In the genomic region with DNA sequence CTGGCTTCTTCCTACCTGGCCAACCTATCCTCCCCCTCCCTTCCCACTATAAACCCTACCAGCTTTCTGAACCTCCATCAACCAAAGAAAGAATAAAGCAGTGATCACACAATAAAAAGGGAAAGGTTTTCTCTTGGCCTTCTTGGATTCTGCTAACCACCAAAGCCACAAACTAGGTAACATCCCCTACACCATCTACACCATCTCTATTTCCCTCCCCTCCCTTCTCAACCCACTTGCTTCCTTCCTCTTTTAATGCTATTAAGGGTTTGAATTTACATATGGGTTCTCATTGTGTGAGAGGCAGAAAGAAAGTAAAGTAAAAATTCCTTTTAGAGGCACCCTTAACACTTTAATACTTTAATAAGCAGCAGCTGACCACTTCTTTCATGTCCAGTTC, we compare ENCODE assay signal across 8 cellular contexts. TPM values are rescaled to one million over a fixed set of nuclear protein-coding genes. Genes with fewer than 3 reads are reported as not detected.
DNase-seq lines count a peak whose midpoint lies in the region; ATAC-seq and TF ChIP-seq lines count a peak whose summit lies in the region.

No MANE protein-coding gene starts in this region.

- no peaks in the 10 kb centered on the region for H4K20me1 ChIP-seq in SK-N-SH (ENCODE audit: insufficient read depth)

- H2AFZ ChIP-seq in SK-N-SH (ENCODE audit: low read depth), result no peak overlapping the region

- H3K4me1 ChIP-seq in endodermal cell (ENCODE audit: control insufficient read depth, insufficient read depth, low read length) (no peaks in the 10 kb centered on the region), SK-N-SH (ENCODE audit: control insufficient read depth in 1 of 2, insufficient read depth in 2 of 2, low read depth in 1 of 2, low read length in 1 of 2) (peaks cover 0 to 6% of the 10 kb centered on the region in 2 experiments; a peak in 2 of 4 replicates)

- peak overlapping the region; percentile 55 for H3K4me3 Mint-ChIP-seq in activated naive CD8-positive, alpha-beta T cell treated with anti-CD3 and anti-CD28 coated beads, Interleukin-2, amount 50 U/mL, for 24 hours
- no peak overlapping the region for H3K4me3 Mint-ChIP-seq in endodermal cell

- H3K36me3 Mint-ChIP-seq in activated naive CD8-positive, alpha-beta T cell treated with anti-CD3 and anti-CD28 coated beads, Interleukin-2, amount 50 U/mL, for 24 hours (ENCODE audit: low read depth), result peaks cover 78% of the 10 kb centered on the region
- peaks cover 3% of the 10 kb centered on the region for H3K36me3 Mint-ChIP-seq in endodermal cell (ENCODE audit: low read depth)

- H3K36me3 ChIP-seq in endodermal cell (ENCODE audit: control insufficient read depth, insufficient read depth, low read length) (no peaks in the 10 kb centered on the region), SK-N-SH (replicated peaks in 1 of 2; ENCODE audit: control insufficient read depth in 1 of 2, insufficient read depth in 2 of 2, low read length in 1 of 2) (peaks cover 0 to 3% of the 10 kb centered on the region in 2 experiments)

- no peaks in the 10 kb centered on the region for H3K27me3 Mint-ChIP-seq in activated naive CD8-positive, alpha-beta T cell treated with anti-CD3 and anti-CD28 coated beads, Interleukin-2, amount 50 U/mL, for 24 hours
- H3K27me3 Mint-ChIP-seq in endodermal cell (ENCODE audit: insufficient read depth), result no peaks in the 10 kb centered on the region

- POLR2A ChIA-PET in SK-N-SH (lab: Yijun Ruan, JAX), result no interaction called here

- intact Hi-C loops in lower leg skin (cut with DNase I; ENCODE audit: low total_unique reads), result no loop called here

- ATAC-seq in GM21381 (IDR thresholded peaks at IDR 0.05; ENCODE audit: unreplicated experiment) (peak; percentile 66), HG03571 (IDR thresholded peaks at IDR 0.05; ENCODE audit: unreplicated experiment) (peak; percentile 73)
- ATAC-seq in activated naive CD8-positive, alpha-beta T cell treated with anti-CD3 and anti-CD28 coated beads, Interleukin-2, amount 50 U/mL, for 24 hours, result no peak

- TF ChIP-seq RAD21 in SK-N-SH (IDR thresholded peaks at IDR 0.05; ENCODE audit: low read length), result no peak

- H3K9me3 Mint-ChIP-seq in activated naive CD8-positive, alpha-beta T cell treated with anti-CD3 and anti-CD28 coated beads, Interleukin-2, amount 50 U/mL, for 24 hours, result no peaks in the 10 kb centered on the region
- no peaks in the 10 kb centered on the region for H3K9me3 Mint-ChIP-seq in endodermal cell

- H3F3A ChIP-seq in SK-N-SH (replicated peaks; ENCODE audit: insufficient read depth), result no peaks in the 10 kb centered on the region

- TF ChIP-seq POLR2A in lower leg skin (IDR thresholded peaks at IDR 0.05), result no peak

- TF ChIP-seq CTCF in lower leg skin (IDR thresholded peaks at IDR 0.05), result no peak
- no peak for TF ChIP-seq CTCF in endodermal cell (conservative IDR thresholded peaks at IDR 0.05)
- no peak for TF ChIP-seq CTCF in SK-N-SH (IDR thresholded peaks at IDR 0.05)

- H3K27ac Mint-ChIP-seq in activated naive CD8-positive, alpha-beta T cell treated with anti-CD3 and anti-CD28 coated beads, Interleukin-2, amount 50 U/mL, for 24 hours, result peak overlapping the region; percentile 95
- H3K27ac Mint-ChIP-seq in endodermal cell, result no peak overlapping the region

- TF ChIP-seq EP300 in SK-N-SH (IDR thresholded peaks at IDR 0.05; ENCODE audit: borderline replicate concordance in 1 of 2, low read depth in 1 of 2, low read length in 1 of 2), result no peak

- H3K9me2 ChIP-seq in SK-N-SH, result no peaks in the 10 kb centered on the region

- peaks cover 85% of the 10 kb centered on the region for H3K4me1 Mint-ChIP-seq in activated naive CD8-positive, alpha-beta T cell treated with anti-CD3 and anti-CD28 coated beads, Interleukin-2, amount 50 U/mL, for 24 hours
- peaks cover 24% of the 10 kb centered on the region for H3K4me1 Mint-ChIP-seq in endodermal cell

- no peak overlapping the region for H3K4me3 ChIP-seq in lower leg skin (ENCODE audit: low read depth, poor library complexity, severe bottlenecking)
- H3K4me3 ChIP-seq in endodermal cell (ENCODE audit: low read length), result no peak overlapping the region
- H3K4me3 ChIP-seq in SK-N-SH (ENCODE audit: low read depth in 2 of 2, low read length in 1 of 2), result no peak overlapping the region

- H3K79me2 ChIP-seq in SK-N-SH (ENCODE audit: insufficient read depth), result no peaks in the 10 kb centered on the region

- H3K4me2 ChIP-seq in SK-N-SH, result no peak overlapping the region

- H3K27ac ChIP-seq in endodermal cell (ENCODE audit: low read depth, low read length) (no peak overlapping the region), SK-N-SH (ENCODE audit: low read depth in 2 of 2, low read length in 1 of 2) (no peak overlapping the region)

- DNase-seq in GDM1 (lab: John Stamatoyannopoulos, UW), result peak; percentile 70
- DNase-seq in activated naive CD8-positive, alpha-beta T cell treated with anti-CD3 and anti-CD28 coated beads, Interleukin-2, amount 50 U/mL, for 24 hours, result no peak
- DNase-seq in lower leg skin (ENCODE audit: low spot score in 2 of 2), result no peak
- no peak for DNase-seq in activated gamma-delta T cell treated with Interleukin-2 at 50 U/mL for 16 hours
- DNase-seq in endodermal cell, result no peak
- DNase-seq in SK-N-SH, result no peak

- no peak overlapping the region for H3K9ac ChIP-seq in endodermal cell (ENCODE audit: extremely low read depth, low read length, poor library complexity, severe bottlenecking)
- H3K9ac ChIP-seq in SK-N-SH, result no peak overlapping the region

- CTCF ChIA-PET in SK-N-SH (lab: Yijun Ruan, JAX), result interaction anchor here (1.0 to 1.8 kb wide), 3 partner anchors 68 to 217 kb away, joined by 3 to 6 read pairs (median 4); no protein-coding TSS in a partner anchor

- no peaks in the 10 kb centered on the region for H3K9me3 ChIP-seq in endodermal cell (ENCODE audit: control insufficient read depth, low read length)
- no peaks in the 10 kb centered on the region for H3K9me3 ChIP-seq in SK-N-SH

- H3K27me3 ChIP-seq in endodermal cell (ENCODE audit: control insufficient read depth, insufficient read depth, low read length, poor library complexity, severe bottlenecking) (no peaks in the 10 kb centered on the region), SK-N-SH (ENCODE audit: insufficient read depth) (no peaks in the 10 kb centered on the region)

TF ChIP-seq in SK-N-SH, 30 proteins besides CTCF, POLR2A, EP300 and RAD21:
- TF ChIP-seq ELF1 (IDR thresholded peaks at IDR 0.05) (no peak), CHD2 (IDR thresholded peaks at IDR 0.05; ENCODE audit: low read length, partially characterized antibody) (no peak), TEAD4 (IDR thresholded peaks at IDR 0.05; ENCODE audit: borderline replicate concordance, insufficient read depth) (no peak), RXRA (IDR thresholded peaks at IDR 0.05; ENCODE audit: borderline replicate concordance, low read depth) (no peak), FOSL2 (IDR thresholded peaks at IDR 0.05; ENCODE audit: borderline replicate concordance, low read depth) (no peak), JUND (IDR thresholded peaks at IDR 0.05) (no peak)

RNA-seq across cellular contexts. Expression of a gene that starts 25.8 kb away (rescaled TPM):
- total RNA-seq in lower leg skin (10 to 100 TPM; 41.4 to 70.3 (median 47.5) TPM), endodermal cell (10 to 100 TPM; 75.9 to 79.8 TPM)
- polyA plus RNA-seq in endodermal cell (2013, experiment 1 of 2), result 116 TPM
- 108 TPM for polyA plus RNA-seq in endodermal cell (2013, experiment 2 of 2)
- 24.3 and 32.1 TPM in 2 replicates for polyA plus RNA-seq in SK-N-SH (2012; rRNA removed)
- 46.4 and 78.3 TPM in 2 replicates for polyA plus RNA-seq in SK-N-SH (2012; cell fraction: cytosol; rRNA removed)
- polyA plus RNA-seq in SK-N-SH (2012; cell fraction: nucleus; rRNA removed), result 6.4 and 14.9 TPM in 2 replicates
